18 cellular contexts compared by ENCODE assay signal in the genomic region with DNA sequence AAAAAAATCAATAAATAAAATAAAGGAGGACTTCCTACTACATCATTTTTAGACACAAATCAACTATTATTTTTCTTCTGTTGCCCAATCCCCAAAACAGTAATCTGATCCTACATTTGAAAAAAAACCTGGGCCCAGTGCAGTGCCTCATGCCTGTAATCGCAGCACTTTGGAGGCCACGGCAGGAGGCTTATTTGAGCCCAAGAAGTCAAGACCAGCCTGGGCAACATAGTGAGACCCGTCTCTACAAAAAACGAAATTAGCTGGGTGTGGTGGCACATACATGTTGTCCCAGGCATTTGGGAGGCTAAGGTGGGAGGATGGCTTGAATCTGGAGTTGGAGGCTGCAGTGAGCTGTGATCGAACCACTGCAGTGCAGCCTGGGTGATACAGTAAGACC. TPM values are rescaled to one million over a fixed set of nuclear protein-coding genes. Genes with fewer than 3 reads are reported as not detected.
DNase-seq lines count a peak whose midpoint lies in the region; ATAC-seq and TF ChIP-seq lines count a peak whose summit lies in the region.
"Had no signal": no experiment of that assay in that cellular context is flagged by ENCODE, and none has a peak within 500 bp of the region (broad histone marks: within the 10 kb centered on the region; RNA-seq: fewer than 3 reads in every experiment).

No MANE protein-coding gene starts in this region.

- no peaks in the 10 kb centered on the region for H3K9me3 Mint-ChIP-seq in T-helper 2 cell treated with Interferon-gamma antibody and Interleukin-4, amounts not matched to agents 5 μg/mL and 100 μg/mL, for 36 hours
- peaks cover 10% of the 10 kb centered on the region for H3K9me3 Mint-ChIP-seq in GM23338
- no peaks in the 10 kb centered on the region for H3K9me3 Mint-ChIP-seq in activated T-helper 2 cell treated with anti-CD3 and anti-CD28 coated beads, Interferon-gamma antibody, Interleukin-2, Interleukin-4, amounts not matched to agents 10 μg/mL and 5 μg/mL and 100 μg/mL, durations not matched to agents 14 hours and 24 hours and 36 hours
- H3K9me3 Mint-ChIP-seq in nephron, result no peaks in the 10 kb centered on the region
- no peaks in the 10 kb centered on the region for H3K9me3 Mint-ChIP-seq in MCF 10A (ENCODE audit: unreplicated experiment)
- H3K9me3 Mint-ChIP-seq: activated naive CD4-positive, alpha-beta T cell treated with anti-CD3 and anti-CD28 coated beads, Interleukin-2, amount 50 U/mL, for 72 hours; stimulated activated naive B cell treated with anti-CD40 and anti-IgM and Interleukin-4, amounts not matched to agents 10 μg/mL and 1 μg/mL and 100 μg/mL, for 72 hours had no signal

- ATAC-seq in GM23338, result no peak
- ATAC-seq: activated naive CD4-positive, alpha-beta T cell treated with anti-CD3 and anti-CD28 coated beads, Interleukin-2, amount 50 U/mL, for 72 hours; HCT116; stimulated activated naive B cell treated with anti-CD40 and anti-IgM and Interleukin-4, amounts not matched to agents 10 μg/mL and 1 μg/mL and 100 μg/mL, for 72 hours had no signal

- H3K27me3 Mint-ChIP-seq in T-helper 2 cell treated with Interferon-gamma antibody and Interleukin-4, amounts not matched to agents 5 μg/mL and 100 μg/mL, for 36 hours (ENCODE audit: low read depth), result no peaks in the 10 kb centered on the region
- H3K27me3 Mint-ChIP-seq in GM23338 (ENCODE audit: insufficient read depth, low read depth, poor library complexity) (peaks cover 21% of the 10 kb centered on the region), nephron (ENCODE audit: low read depth) (no peaks in the 10 kb centered on the region), MCF 10A (ENCODE audit: insufficient read depth, unreplicated experiment) (no peaks in the 10 kb centered on the region)
- no peaks in the 10 kb centered on the region for H3K27me3 Mint-ChIP-seq in activated T-helper 2 cell treated with anti-CD3 and anti-CD28 coated beads, Interferon-gamma antibody, Interleukin-2, Interleukin-4, amounts not matched to agents 10 μg/mL and 5 μg/mL and 100 μg/mL, durations not matched to agents 14 hours and 24 hours and 36 hours (ENCODE audit: low read depth)
- H3K27me3 Mint-ChIP-seq: stimulated activated naive B cell treated with anti-CD40 and anti-IgM and Interleukin-4, amounts not matched to agents 10 μg/mL and 1 μg/mL and 100 μg/mL, for 72 hours had no signal

- H3F3A ChIP-seq in GM23338 (replicated peaks; ENCODE audit: low read depth), result peaks cover 18% of the 10 kb centered on the region

- no peak for TF ChIP-seq CTCF in GM23338 (conservative IDR thresholded peaks at IDR 0.05; ENCODE audit: low read depth in 2 of 2)
- TF ChIP-seq CTCF in nephron (IDR thresholded peaks at IDR 0.05; ENCODE audit: unreplicated experiment in 3 of 3), result no peak
- no peak for TF ChIP-seq CTCF in MCF 10A (IDR thresholded peaks at IDR 0.05; ENCODE audit: unreplicated experiment)

- no peaks in the 10 kb centered on the region for H3K27me3 ChIP-seq in GM23338 (ENCODE audit: insufficient read depth)
- H3K27me3 ChIP-seq: brain microvascular endothelial cell, spleen had no signal

- no peak overlapping the region for H3K27ac Mint-ChIP-seq in T-helper 2 cell treated with Interferon-gamma antibody and Interleukin-4, amounts not matched to agents 5 μg/mL and 100 μg/mL, for 36 hours
- H3K27ac Mint-ChIP-seq in GM23338 (peak overlapping the region; percentile 98; the same call in 1 of the 2 replicates), nephron (peak overlapping the region; percentile 99), MCF 10A (ENCODE audit: low read depth, unreplicated experiment) (no peak overlapping the region)
- peak overlapping the region; percentile 94 for H3K27ac Mint-ChIP-seq in activated T-helper 2 cell treated with anti-CD3 and anti-CD28 coated beads, Interferon-gamma antibody, Interleukin-2, Interleukin-4, amounts not matched to agents 10 μg/mL and 5 μg/mL and 100 μg/mL, durations not matched to agents 14 hours and 24 hours and 36 hours

- H3K79me2 ChIP-seq in GM23338 (replicated peaks; ENCODE audit: insufficient read depth), result peaks cover 11% of the 10 kb centered on the region

- CTCF ChIA-PET in MCF 10A (lab: Yijun Ruan, JAX), result interaction anchor here (0.7 to 0.8 kb wide), 2 partner anchors 9 to 192 kb away, joined by 3 to 5 read pairs; no protein-coding TSS in a partner anchor

- no peak overlapping the region for H3K4me3 ChIP-seq in GM23338

- BruUV-seq in MCF 10A (replicated peaks; lab: Mats Ljungman, UMichigan), result no TSS peak

- peak overlapping the region; percentile 92 for H3K4me3 Mint-ChIP-seq in T-helper 2 cell treated with Interferon-gamma antibody and Interleukin-4, amounts not matched to agents 5 μg/mL and 100 μg/mL, for 36 hours
- H3K4me3 Mint-ChIP-seq in GM23338 (peak overlapping the region; percentile 79; the same call in 1 of the 3 replicates), nephron (peak overlapping the region; percentile 81 to 93 (median 91)), MCF 10A (ENCODE audit: unreplicated experiment) (no peak overlapping the region)
- H3K4me3 Mint-ChIP-seq in activated T-helper 2 cell treated with anti-CD3 and anti-CD28 coated beads, Interferon-gamma antibody, Interleukin-2, Interleukin-4, amounts not matched to agents 10 μg/mL and 5 μg/mL and 100 μg/mL, durations not matched to agents 14 hours and 24 hours and 36 hours (ENCODE audit: low read depth), result peak overlapping the region; percentile 91

- no peaks in the 10 kb centered on the region for H3K36me3 ChIP-seq in GM23338 (ENCODE audit: insufficient read depth)
- H3K36me3 ChIP-seq: brain microvascular endothelial cell, spleen had no signal

- H2AFZ ChIP-seq in GM23338, result no peak overlapping the region

- peaks cover 31% of the 10 kb centered on the region for H3K4me1 ChIP-seq in GM23338 (ENCODE audit: insufficient read depth)

- peaks cover 5% of the 10 kb centered on the region for H3K36me3 Mint-ChIP-seq in T-helper 2 cell treated with Interferon-gamma antibody and Interleukin-4, amounts not matched to agents 5 μg/mL and 100 μg/mL, for 36 hours (ENCODE audit: low read depth)
- peaks cover 17% of the 10 kb centered on the region for H3K36me3 Mint-ChIP-seq in GM23338 (ENCODE audit: low read depth)
- peaks cover 24% of the 10 kb centered on the region for H3K36me3 Mint-ChIP-seq in activated T-helper 2 cell treated with anti-CD3 and anti-CD28 coated beads, Interferon-gamma antibody, Interleukin-2, Interleukin-4, amounts not matched to agents 10 μg/mL and 5 μg/mL and 100 μg/mL, durations not matched to agents 14 hours and 24 hours and 36 hours (ENCODE audit: low read depth)
- H3K36me3 Mint-ChIP-seq in nephron (ENCODE audit: low read depth), result peaks cover 7% of the 10 kb centered on the region
- H3K36me3 Mint-ChIP-seq in MCF 10A (ENCODE audit: insufficient read depth, unreplicated experiment), result peaks cover 4% of the 10 kb centered on the region

- peaks cover 45% of the 10 kb centered on the region for H3K4me1 Mint-ChIP-seq in T-helper 2 cell treated with Interferon-gamma antibody and Interleukin-4, amounts not matched to agents 5 μg/mL and 100 μg/mL, for 36 hours (ENCODE audit: low read depth)
- H3K4me1 Mint-ChIP-seq in GM23338 (peaks cover 44% of the 10 kb centered on the region), nephron (peaks cover 33% of the 10 kb centered on the region), MCF 10A (ENCODE audit: insufficient read depth, unreplicated experiment) (peaks cover 11% of the 10 kb centered on the region)
- peaks cover 41% of the 10 kb centered on the region for H3K4me1 Mint-ChIP-seq in activated T-helper 2 cell treated with anti-CD3 and anti-CD28 coated beads, Interferon-gamma antibody, Interleukin-2, Interleukin-4, amounts not matched to agents 10 μg/mL and 5 μg/mL and 100 μg/mL, durations not matched to agents 14 hours and 24 hours and 36 hours (ENCODE audit: low read depth)

- no peaks in the 10 kb centered on the region for H3K9me2 ChIP-seq in GM23338 (ENCODE audit: insufficient read depth)

- POLR2A ChIA-PET in MCF 10A (lab: Yijun Ruan, JAX), result interaction anchor here (0.6 to 1.6 kb wide), 2 partner anchors 11 to 47 kb away, joined by 4 to 5 read pairs; no protein-coding TSS in a partner anchor

- H3K27ac ChIP-seq in GM23338 (ENCODE audit: low read depth), result peak overlapping the region; percentile 100; the same call in 1 of the 2 replicates
- H3K27ac ChIP-seq: brain microvascular endothelial cell had no signal

- no peaks in the 10 kb centered on the region for H4K20me1 ChIP-seq in GM23338 (replicated peaks; ENCODE audit: insufficient read depth)

- no peak for DNase-seq in T-helper 2 cell treated with Interferon-gamma antibody and Interleukin-4, amounts not matched to agents 5 μg/mL and 100 μg/mL, for 36 hours (ENCODE audit: low spot score)
- DNase-seq in T-helper 2 cell (no peak), GM23338 (ENCODE audit: low spot score) (no peak), foreskin melanocyte (no peak), NCI-H1436 (lab: John Stamatoyannopoulos, UW) (no peak), MCF 10A (ENCODE audit: unreplicated experiment) (no peak)
- DNase-seq in activated T-helper 2 cell treated with anti-CD3 and anti-CD28 coated beads, Interferon-gamma antibody, Interleukin-2, Interleukin-4, amounts not matched to agents 10 μg/mL and 5 μg/mL and 100 μg/mL, durations not matched to agents 14 hours and 24 hours and 36 hours (ENCODE audit: low spot score), result no peak
- DNase-seq: 8988T; brain microvascular endothelial cell; C1 segment of cervical spinal cord; NCI-H146; spleen; stimulated activated naive B cell treated with anti-CD40 and anti-IgM and Interleukin-4, amounts not matched to agents 10 μg/mL and 1 μg/mL and 100 μg/mL, for 72 hours; SW 1271; trophoblast cell had no signal

- H3K4me2 ChIP-seq in GM23338, result 0 out of 2 replicates have a peak overlapping the region, but pooled peaks have one; percentile 87

- intact Hi-C loops in activated T-helper 2 cell treated with anti-CD3 and anti-CD28 coated beads, Interferon-gamma antibody, Interleukin-2, Interleukin-4, amounts not matched to agents 10 μg/mL and 5 μg/mL and 100 μg/mL, durations not matched to agents 14 hours and 24 hours and 36 hours (cut with micrococcal nuclease), result loop anchor here (5.0 kb wide), 1 partner anchor 48 kb away; no protein-coding TSS in a partner anchor
- intact Hi-C loops in MCF 10A (cut with micrococcal nuclease), result loop anchor here (5.0 kb wide), 1 partner anchor 178 kb away; no protein-coding TSS in a partner anchor

TF ChIP-seq in GM23338, 12 proteins besides CTCF, POLR2A, EP300 and RAD21:
- no peak for TF ChIP-seq ZNF331 (CRISPR knock-in tag; IDR thresholded peaks at IDR 0.05; ENCODE audit: low read depth)
- no peak for TF ChIP-seq CREB1 (CRISPR knock-in tag; IDR thresholded peaks at IDR 0.05; ENCODE audit: low read depth)
- no peak for TF ChIP-seq JUNB (IDR thresholded peaks at IDR 0.05; ENCODE audit: unreplicated experiment)
- no peak for TF ChIP-seq EZH2phosphoT487 (IDR thresholded peaks at IDR 0.05; ENCODE audit: unreplicated experiment)
TF ChIP-seq in GM23338: peak in this region for 0.

RNA-seq across cellular contexts. Expression of gene GTF2I, which starts 2.7 kb away (rescaled TPM):
- 219 and 242 TPM in 2 replicates for total RNA-seq in GM23338 (2014; rRNA removed; shearing (Covaris generic))
- polyA plus RNA-seq in GM23338 (2016; fragmentation: Nextera tagmentation; extraction: Ambion mirVana), result 184 and 204 TPM in 2 replicates
- total RNA-seq in activated T-helper 2 cell treated with anti-CD3 and anti-CD28 coated beads, Interferon-gamma antibody, Interleukin-2, Interleukin-4, amounts not matched to agents 10 μg/mL and 5 μg/mL and 100 μg/mL, durations not matched to agents 14 hours and 24 hours and 36 hours, result 186 and 188 TPM in 2 replicates
- 130 and 152 TPM in 2 replicates for total RNA-seq in MCF 10A (2022)

Comparison
In these comparisons a context has a peak if more than half of its experiments do, and no peak if none do; other contexts are left out.
1. H3K27ac Mint-ChIP-seq: peak in GM23338 (single experiment), activated T-helper 2 cell treated with anti-CD3 and anti-CD28 coated beads, Interferon-gamma antibody, Interleukin-2, Interleukin-4, amounts not matched to agents 10 μg/mL and 5 μg/mL and 100 μg/mL, durations not matched to agents 14 hours and 24 hours and 36 hours (single experiment) and nephron (3 of 3); none in T-helper 2 cell treated with Interferon-gamma antibody and Interleukin-4, amounts not matched to agents 5 μg/mL and 100 μg/mL, for 36 hours (single experiment) and MCF 10A (single experiment).